1 cellular context compared by ENCODE assay signal in the genomic region with DNA sequence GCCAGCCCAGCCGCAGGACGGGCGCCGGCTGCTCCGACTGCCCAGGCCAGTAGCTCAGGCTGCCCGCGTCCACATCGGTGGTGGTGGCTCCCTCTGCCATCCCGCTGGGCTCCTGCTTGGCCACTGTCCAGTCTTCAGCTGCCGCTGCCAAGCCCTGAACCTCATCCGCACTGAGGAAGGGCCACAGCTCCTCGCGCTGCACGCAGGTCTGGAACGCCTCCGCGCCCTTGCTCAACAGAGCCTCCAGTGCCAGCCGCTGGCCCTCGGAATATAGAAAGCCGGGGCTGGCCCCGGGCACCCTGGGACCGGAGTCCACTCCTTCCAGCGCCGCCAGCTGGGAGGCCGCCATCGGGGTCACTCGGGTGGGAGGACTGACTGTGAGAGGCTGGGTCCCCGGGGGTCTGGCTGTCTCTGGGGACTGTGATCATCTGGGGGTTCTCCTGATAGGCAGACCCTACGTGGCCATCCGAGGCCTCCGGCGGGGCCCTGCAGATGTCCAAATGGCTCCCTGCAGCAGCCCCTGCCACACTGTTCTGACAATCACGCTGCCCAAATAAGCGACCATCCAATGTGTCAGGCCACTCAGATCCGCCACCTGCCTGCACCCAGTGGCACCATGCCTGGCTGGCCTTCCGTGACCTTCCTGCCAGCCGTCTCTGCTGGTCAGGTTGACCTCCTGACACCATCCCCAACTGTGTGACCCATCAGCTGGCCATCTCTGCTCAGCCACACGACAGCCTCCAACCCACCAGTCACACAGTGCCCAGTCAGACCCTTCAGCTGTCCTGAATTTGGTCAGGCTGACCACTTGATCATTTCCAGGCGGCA.
TF ChIP-seq lines count a peak whose summit lies in the region.

No MANE protein-coding gene starts in this region.

TF ChIP-seq in HepG2, 621 proteins besides CTCF, POLR2A, EP300 and RAD21:
- TF ChIP-seq MLXIP (CRISPR knock-in tag; IDR thresholded peaks at IDR 0.05; ENCODE audit: borderline replicate concordance) (no peak), ZNF775 (CRISPR knock-in tag; IDR thresholded peaks at IDR 0.05; ENCODE audit: borderline replicate concordance) (no peak), HNRNPL (IDR thresholded peaks at IDR 0.05; ENCODE audit: low read depth, low read length) (0 out of 2 replicates have a peak, but pooled peaks have one; percentile 20), YY1 (IDR thresholded peaks at IDR 0.05; ENCODE audit: insufficient read depth, insufficient replicate concordance, low read depth, low read length) (no peak), ZSCAN9 (CRISPR knock-in tag; IDR thresholded peaks at IDR 0.05; ENCODE audit: borderline replicate concordance) (no peak), ZBTB33 (CRISPR knock-in tag; IDR thresholded peaks at IDR 0.05) (peak; percentile 66; the same call in 1 of the 2 replicates), ZMYM2 (CRISPR knock-in tag; IDR thresholded peaks at IDR 0.05) (no peak), RBFOX2 (IDR thresholded peaks at IDR 0.05; ENCODE audit: low read depth, low read length) (peak; percentile 51; the same call in 1 of the 2 replicates), HDAC2 (CRISPR knock-in tag; IDR thresholded peaks at IDR 0.05) (no peak), PCBP2 (optimal IDR thresholded peaks at IDR 0.05; ENCODE audit: low read depth, low read length, poor library complexity, severe bottlenecking) (no peak), AGO2 (optimal IDR thresholded peaks at IDR 0.05; ENCODE audit: low read depth, low read length) (peak; percentile 90), FOXO1 (CRISPR knock-in tag; IDR thresholded peaks at IDR 0.05) (no peak), RARG (CRISPR knock-in tag; IDR thresholded peaks at IDR 0.05; ENCODE audit: low read depth) (no peak), SNAI1 (CRISPR knock-in tag; IDR thresholded peaks at IDR 0.05; ENCODE audit: borderline replicate concordance) (no peak), AGO1 (IDR thresholded peaks at IDR 0.05; ENCODE audit: low read depth, low read length, poor library complexity, severe bottlenecking) (peak; percentile 25), POLR2AphosphoS2 (IDR thresholded peaks at IDR 0.05; ENCODE audit: low read depth, low read length) (0 out of 2 replicates have a peak, but pooled peaks have one; percentile 16), FOXC1 (CRISPR knock-in tag; IDR thresholded peaks at IDR 0.05; ENCODE audit: borderline replicate concordance) (no peak), ZNF383 (CRISPR knock-in tag; IDR thresholded peaks at IDR 0.05; ENCODE audit: borderline replicate concordance) (no peak)
- TF ChIP-seq, protein P1, sequence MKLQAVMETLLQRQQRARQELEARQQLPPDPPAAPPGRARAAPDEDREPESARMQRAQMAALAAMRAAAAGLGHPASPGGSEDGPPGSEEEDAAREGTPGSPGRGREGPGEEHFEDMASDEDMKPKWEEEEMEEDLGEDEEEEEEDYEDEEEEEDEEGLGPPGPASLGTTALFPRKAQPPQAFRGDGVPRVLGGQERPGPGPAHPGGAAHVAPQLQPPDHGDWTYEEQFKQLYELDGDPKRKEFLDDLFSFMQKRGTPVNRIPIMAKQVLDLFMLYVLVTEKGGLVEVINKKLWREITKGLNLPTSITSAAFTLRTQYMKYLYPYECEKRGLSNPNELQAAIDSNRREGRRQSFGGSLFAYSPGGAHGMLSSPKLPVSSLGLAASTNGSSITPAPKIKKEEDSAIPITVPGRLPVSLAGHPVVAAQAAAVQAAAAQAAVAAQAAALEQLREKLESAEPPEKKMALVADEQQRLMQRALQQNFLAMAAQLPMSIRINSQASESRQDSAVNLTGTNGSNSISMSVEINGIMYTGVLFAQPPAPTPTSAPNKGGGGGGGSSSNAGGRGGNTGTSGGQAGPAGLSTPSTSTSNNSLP (IDR thresholded peaks at IDR 0.05; ENCODE audit: low read depth, low read length), result no peak
